ENCODE assay signal across 18 cellular contexts in genomic region chr4:82711158-82711785, GRCh38.
"Had no signal": no experiment of that assay in that cellular context is flagged by ENCODE, and none has a peak within 500 bp of the region (broad histone marks: within the 10 kb centered on the region; RNA-seq: fewer than 3 reads in every experiment).

No MANE protein-coding gene starts in this region.

- H3K9me3 ChIP-seq: body of pancreas, colonic mucosa, esophagus squamous epithelium, lower lobe of right lung, ovary, spleen, stomach, vagina had no signal

- H3K4me3 ChIP-seq: body of pancreas, colonic mucosa, esophagus squamous epithelium, lower lobe of right lung, ovary, spleen, stomach, vagina had no signal

- H3K4me1 ChIP-seq: colonic mucosa, spleen had no signal

- ATAC-seq: activated CD8-positive, alpha-beta T cell treated with anti-CD3 and anti-CD28 coated beads for 36 hours; body of pancreas; lower lobe of right lung; sciatic nerve had no signal

- H3K36me3 ChIP-seq: colonic mucosa, esophagus squamous epithelium, lower lobe of right lung, ovary, spleen, stomach, vagina had no signal

- DNase-seq: activated B cell treated with CpG ODN at 0.5 μM for 24 hours; activated CD4-positive, alpha-beta T cell treated with anti-CD3 and anti-CD28 coated beads for 48 hours; activated CD8-positive, alpha-beta T cell treated with anti-CD3 and anti-CD28 coated beads for 36 hours; activated effector memory CD4-positive, alpha-beta T cell treated with anti-CD3 and anti-CD28 coated beads, Interleukin-2, amount 50 U/mL, for 16 hours; activated T-cell treated with anti-CD3 and anti-CD28 coated beads, Interleukin-2, amount 50 U/mL, for 48 hours; amniotic stem cell; body of pancreas; colonic mucosa; esophagus squamous epithelium; kidney glomerular epithelial cell; lower lobe of right lung; naive B cell; spleen; stimulated activated CD4-positive, alpha-beta T cell treated with anti-CD3 and anti-CD28 coated beads, Interleukin-1b, Interleukin-23, amount 100 ng/mL, for 48 hours; stomach had no signal

- H3K27ac ChIP-seq: body of pancreas, colonic mucosa, esophagus squamous epithelium, lower lobe of right lung, spleen, stomach, vagina had no signal

- H3K27me3 ChIP-seq: body of pancreas, colonic mucosa, esophagus squamous epithelium, ovary, spleen, stomach, vagina had no signal
